Comparison of ENCODE assay signal across 1 cellular context in genomic region chr1:10430216-10431064, GRCh38.
TF ChIP-seq lines count a peak whose summit lies in the region.

Gene CENPS (plus strand): TSS chr1:10430433. CDS start chr1:10430518, 85 bp downstream.

TF ChIP-seq in K562, 482 proteins besides CTCF, POLR2A, EP300 and RAD21 (continued from another document and continues in another):
- TF ChIP-seq CHD7 (IDR thresholded peaks at IDR 0.05; ENCODE audit: low read depth, low read length) (no peak), E2F1 (CRISPR knock-in tag; IDR thresholded peaks at IDR 0.05) (peak; percentile 98), HDAC8 (tag; IDR thresholded peaks at IDR 0.05) (peak; percentile 91), ARID2 (IDR thresholded peaks at IDR 0.05) (0 out of 2 replicates have a peak, but pooled peaks have one; percentile 31), HIVEP1 (CRISPR knock-in tag; IDR thresholded peaks at IDR 0.05) (peak; percentile 69), ZNF165 (CRISPR knock-in tag; IDR thresholded peaks at IDR 0.05; ENCODE audit: borderline replicate concordance) (peak; percentile 64; the same call in 1 of the 2 replicates), SMC3 (conservative IDR thresholded peaks at IDR 0.05; ENCODE audit: insufficient read depth, low read depth, low read length) (peak; percentile 98), CREB3 (tag; conservative IDR thresholded peaks at IDR 0.05; ENCODE audit: low read depth) (no peak), ZNF217 (CRISPR knock-in tag; IDR thresholded peaks at IDR 0.05) (no peak), ESRRB (CRISPR knock-in tag; IDR thresholded peaks at IDR 0.05; ENCODE audit: borderline replicate concordance) (no peak), SMAD3 (CRISPR knock-in tag; conservative IDR thresholded peaks at IDR 0.05) (0 out of 2 replicates have a peak, but pooled peaks have one; percentile 81), ILF3 (IDR thresholded peaks at IDR 0.05; ENCODE audit: borderline replicate concordance) (no peak), SMARCA5 (IDR thresholded peaks at IDR 0.05) (no peak), ZNF224 (CRISPR knock-in tag; IDR thresholded peaks at IDR 0.05) (no peak), ZNF354B (CRISPR knock-in tag; IDR thresholded peaks at IDR 0.05) (0 out of 2 replicates have a peak, but pooled peaks have one; percentile 11), XRCC4 (IDR thresholded peaks at IDR 0.05; ENCODE audit: extremely low read depth, insufficient read depth, insufficient read length) (no peak), ZNF133 (CRISPR knock-in tag; IDR thresholded peaks at IDR 0.05) (peak; percentile 86; the same call in 1 of the 2 replicates), ZNF785 (CRISPR knock-in tag; IDR thresholded peaks at IDR 0.05) (no peak), NCOA6 (IDR thresholded peaks at IDR 0.05) (peak; percentile 94), HES1 (IDR thresholded peaks at IDR 0.05; ENCODE audit: low read depth) (no peak), GATAD2A (IDR thresholded peaks at IDR 0.05) (peak; percentile 89; the same call in 1 of the 2 replicates), RFX1 (IDR thresholded peaks at IDR 0.05) (peak; percentile 96), ZNF444 (CRISPR knock-in tag; IDR thresholded peaks at IDR 0.05) (no peak), HEY1 (CRISPR knock-in tag; IDR thresholded peaks at IDR 0.05; ENCODE audit: borderline replicate concordance) (no peak), PRMT5 (CRISPR knock-in tag; IDR thresholded peaks at IDR 0.05) (no peak), ZNF699 (CRISPR knock-in tag; IDR thresholded peaks at IDR 0.05; ENCODE audit: insufficient replicate concordance) (no peak), PYGO2 (tag; IDR thresholded peaks at IDR 0.05) (no peak), MED1 (CRISPR knock-in tag; IDR thresholded peaks at IDR 0.05; ENCODE audit: borderline replicate concordance) (no peak), ZNF589 (CRISPR knock-in tag; IDR thresholded peaks at IDR 0.05; ENCODE audit: low read depth) (peak; percentile 78; the same call in 1 of the 2 replicates), HNRNPUL1 (IDR thresholded peaks at IDR 0.05; ENCODE audit: low read length) (no peak), RBBP5 (IDR thresholded peaks at IDR 0.05; ENCODE audit: borderline replicate concordance, insufficient read depth, low read length, poor library complexity, severe bottlenecking) (peak; percentile 94), ATF4 (CRISPR knock-in tag; IDR thresholded peaks at IDR 0.05) (peak; percentile 31; the same call in 1 of the 2 replicates), CBX2 (IDR thresholded peaks at IDR 0.05; ENCODE audit: insufficient read depth, low read length, poor library complexity, severe bottlenecking) (no peak), SRSF9 (IDR thresholded peaks at IDR 0.05; ENCODE audit: borderline replicate concordance, low read depth, low read length) (no peak), SP2 (IDR thresholded peaks at IDR 0.05; ENCODE audit: extremely low read depth, low read depth, low read length, poor library complexity, severe bottlenecking) (no peak), NR2F6 (CRISPR knock-in tag; IDR thresholded peaks at IDR 0.05) (no peak), ATF1 (CRISPR knock-in tag; IDR thresholded peaks at IDR 0.05) (no peak), ATF1 (tag; IDR thresholded peaks at IDR 0.05) (peak; percentile 87), SIX5 (IDR thresholded peaks at IDR 0.05; ENCODE audit: borderline replicate concordance in 1 of 2, insufficient read depth in 1 of 2, low read depth in 1 of 2, low read length in 2 of 2) (no peak), ZFX (CRISPR knock-in tag; IDR thresholded peaks at IDR 0.05) (peak; percentile 81), MECOM (CRISPR knock-in tag; IDR thresholded peaks at IDR 0.05) (0 out of 2 replicates have a peak, but pooled peaks have one; percentile 44), SRF (CRISPR knock-in tag; IDR thresholded peaks at IDR 0.05) (peak in 1 of 2 experiments; percentile 84; a peak in 2 of 4 replicates), KDM2B (CRISPR knock-in tag; IDR thresholded peaks at IDR 0.05) (no peak), ZNF384 (IDR thresholded peaks at IDR 0.05; ENCODE audit: low read depth, low read length) (0 out of 2 replicates have a peak, but pooled peaks have one; percentile 43), BRCA1 (IDR thresholded peaks at IDR 0.05) (no peak), BRCA1 (CRISPR knock-in tag; IDR thresholded peaks at IDR 0.05) (no peak), EGR1 (conservative IDR thresholded peaks at IDR 0.05) (peak; percentile 86), CSDE1 (IDR thresholded peaks at IDR 0.05) (peak in 1 of 2 experiments; percentile 58; a peak in 1 of 4 replicates), ZNF143 (CRISPR knock-in tag; IDR thresholded peaks at IDR 0.05) (peak; percentile 80), ETS1 (conservative IDR thresholded peaks at IDR 0.05; ENCODE audit: control insufficient read depth, low read depth, low read length) (peak; percentile 67; the same call in 1 of the 2 replicates), PURB (CRISPR knock-in tag; IDR thresholded peaks at IDR 0.05; ENCODE audit: low read depth) (no peak), ELF2 (CRISPR knock-in tag; IDR thresholded peaks at IDR 0.05) (peak; percentile 76), DNMT1 (IDR thresholded peaks at IDR 0.05) (no peak), ZNF395 (CRISPR knock-in tag; IDR thresholded peaks at IDR 0.05) (peak; percentile 98)
